Comparison of ENCODE assay signal across 22 cellular contexts in genomic region chr12:59844775-59845174, GRCh38.
A peak's percentile ranks its signal among the peaks of the same experiment; 100 is the strongest.
DNase-seq lines count a peak whose midpoint lies in the region; ATAC-seq and TF ChIP-seq lines count a peak whose summit lies in the region.
"Had no signal": no experiment of that assay in that cellular context is flagged by ENCODE, and none has a peak within 500 bp of the region (broad histone marks: within the 10 kb centered on the region; RNA-seq: fewer than 3 reads in every experiment).

No MANE protein-coding gene starts in this region.

- no peak for TF ChIP-seq CTCF in LNCaP clone FGC (IDR thresholded peaks at IDR 0.05; ENCODE audit: control insufficient read depth, extremely low read depth, insufficient read depth)

- DNase-seq in DMS53 treated with DMSO at 0.1 percent for 48 hours (lab: John Stamatoyannopoulos, UW; ENCODE audit: unreplicated experiment) (peak; percentile 14), LNCaP clone FGC (ENCODE audit: low read depth) (peak; percentile 58), dermis blood vessel endothelial cell (peak; percentile 27), NCI-H82 (lab: John Stamatoyannopoulos, UW) (no peak), nucleus accumbens (lab: John Stamatoyannopoulos, UW) (no peak)
- DNase-seq: 8988T; ACHN; BE2C; C1 segment of cervical spinal cord; CD4-positive, alpha-beta memory T cell; CD4-positive, CD25-positive, alpha-beta regulatory T cell; CD8-positive, alpha-beta memory T cell; COR-L47; DMS 273 treated with DMSO at 0.1 percent for 48 hours; DMS153; DMS79; DND-41; EL; GDM1 had no signal

- ATAC-seq in HG03457 (IDR thresholded peaks at IDR 0.05; ENCODE audit: unreplicated experiment) (no peak), HG02610 (IDR thresholded peaks at IDR 0.05; ENCODE audit: unreplicated experiment) (no peak)

- no peak overlapping the region for H3K4me3 ChIP-seq in LNCaP clone FGC (ENCODE audit: low read depth, low read length)
- H3K4me3 ChIP-seq: BLaER1 had no signal

Comparison
In these comparisons a context has a peak if more than half of its experiments do, and no peak if none do; other contexts are left out.
1. DNase-seq: peak in DMS53 treated with DMSO at 0.1 percent for 48 hours (single experiment), LNCaP clone FGC (single experiment) and dermis blood vessel endothelial cell (single experiment); none in NCI-H82 (single experiment) and nucleus accumbens (0 of 56).